ENCODE assay signal across 1 cellular context in the genomic region with DNA sequence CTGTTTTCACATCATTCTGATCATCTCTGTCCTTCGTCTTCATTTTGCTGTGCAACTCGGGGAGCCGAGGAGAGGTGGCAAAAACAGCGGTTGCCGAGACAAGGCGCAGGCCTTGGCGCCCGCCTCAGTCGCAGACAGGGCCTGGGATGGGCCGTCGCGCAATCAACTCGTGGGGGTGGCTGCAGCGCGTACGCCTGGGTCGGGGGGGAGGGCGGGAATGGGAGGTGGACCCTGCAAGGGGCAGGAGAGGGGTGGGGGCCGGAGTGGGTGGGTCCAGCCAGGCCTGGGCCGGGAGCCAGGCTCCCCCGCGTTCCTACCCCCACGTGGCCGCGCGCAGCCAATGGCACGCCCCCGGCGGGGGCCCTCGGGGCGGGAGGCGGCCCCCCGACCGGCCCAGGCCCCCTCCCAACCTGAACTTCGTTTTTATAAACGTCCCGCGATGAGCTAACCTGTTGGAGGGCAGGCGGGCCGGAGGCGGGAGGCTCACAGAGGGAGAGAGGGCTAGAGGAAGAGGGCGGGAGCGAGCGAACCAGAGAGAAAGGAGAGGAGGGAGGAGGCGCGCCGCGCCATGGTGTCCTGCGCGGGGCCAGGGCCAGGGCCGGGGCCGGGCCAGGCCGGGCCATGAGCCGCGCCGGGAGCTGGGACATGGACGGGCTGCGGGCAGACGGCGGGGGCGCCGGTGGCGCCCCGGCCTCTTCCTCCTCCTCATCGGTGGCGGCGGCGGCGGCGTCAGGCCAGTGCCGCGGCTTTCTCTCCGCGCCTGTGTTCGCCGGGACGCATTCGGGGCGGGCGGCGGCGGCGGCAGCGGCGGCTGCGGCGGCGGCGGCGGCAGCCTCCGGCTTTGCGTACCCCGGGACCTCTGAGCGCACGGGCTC.
TF ChIP-seq lines count a peak whose summit lies in the region.

HOXD13 (plus strand) TSS at position 452 of the 875 bp plus-strand sequence; CDS start at position 622, 170 bp downstream.

TF ChIP-seq in HepG2, 621 proteins besides CTCF, POLR2A, EP300 and RAD21:
- TF ChIP-seq ZNF777 (CRISPR knock-in tag; IDR thresholded peaks at IDR 0.05), result 0 out of 2 replicates have a peak, but pooled peaks have one; percentile 25
- no peak for TF ChIP-seq HDAC6 (IDR thresholded peaks at IDR 0.05; ENCODE audit: low read depth, low read length)
- 0 out of 2 replicates have a peak, but pooled peaks have one; percentile 5 for TF ChIP-seq ZNF800 (CRISPR knock-in tag; IDR thresholded peaks at IDR 0.05)
- no peak for TF ChIP-seq ZNF781 (CRISPR knock-in tag; IDR thresholded peaks at IDR 0.05; ENCODE audit: borderline replicate concordance, not compliant biosample characterization)
- no peak for TF ChIP-seq ARNT2 (CRISPR knock-in tag; IDR thresholded peaks at IDR 0.05; ENCODE audit: low read depth)
- TF ChIP-seq HMGA1 (CRISPR knock-in tag; conservative IDR thresholded peaks at IDR 0.05), result no peak
- TF ChIP-seq YEATS2 (CRISPR knock-in tag; IDR thresholded peaks at IDR 0.05; ENCODE audit: borderline replicate concordance), result no peak
